In the genomic region with DNA sequence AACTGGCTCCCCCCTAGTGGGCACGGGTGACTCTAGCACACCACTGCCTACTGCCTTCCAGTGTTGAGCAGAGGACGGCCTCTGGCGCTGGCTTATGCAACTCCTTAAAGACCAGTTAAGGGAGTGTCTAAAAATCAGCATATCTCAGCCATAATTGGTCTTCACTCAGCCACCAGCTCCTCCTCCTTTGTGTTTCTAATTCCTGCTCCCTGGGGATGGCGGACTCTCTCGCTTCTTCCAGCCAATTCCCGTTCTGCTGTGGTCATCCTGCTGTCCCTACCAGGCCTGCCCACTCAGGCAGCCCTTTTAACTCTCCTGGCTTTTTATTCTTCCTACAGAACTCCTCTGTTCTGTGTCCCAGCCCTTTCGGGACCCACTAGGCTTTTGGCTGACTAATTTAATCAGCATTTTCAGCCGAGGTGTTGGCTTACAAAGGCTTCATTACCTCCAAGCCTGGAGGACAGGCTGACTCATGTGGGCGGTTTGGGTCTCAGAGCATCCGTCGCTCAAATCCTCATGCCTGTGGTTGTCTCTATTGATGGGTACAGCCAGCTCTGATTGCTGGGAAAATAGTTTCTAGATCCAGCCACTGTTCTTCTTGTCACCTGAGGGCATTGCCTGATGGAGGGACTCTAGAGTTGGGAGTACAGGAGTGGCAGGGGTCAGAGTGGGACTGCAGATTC, we compare ENCODE assay signal across 9 cellular contexts.
DNase-seq lines count a peak whose midpoint lies in the region; ATAC-seq and TF ChIP-seq lines count a peak whose summit lies in the region.
"Had no signal": no experiment of that assay in that cellular context is flagged by ENCODE, and none has a peak within 500 bp of the region (broad histone marks: within the 10 kb centered on the region; RNA-seq: fewer than 3 reads in every experiment).

No MANE protein-coding gene starts in this region.

- H3K4me2 ChIP-seq in HCT116 (ENCODE audit: low read length) = peak overlapping the region; percentile 73
- H3K4me2 ChIP-seq: KMS-11 had no signal

- H3K27me3 ChIP-seq in HCT116 (ENCODE audit: insufficient read depth, low read length) = no peaks in the 10 kb centered on the region
- H3K27me3 ChIP-seq in NT2/D1 (ENCODE audit: insufficient read depth, insufficient read length) = no peaks in the 10 kb centered on the region
- H3K27me3 ChIP-seq in psoas muscle (ENCODE audit: insufficient read depth in 3 of 3, low read length in 2 of 3) = no peaks in the 10 kb centered on the region

- TF ChIP-seq CTCF in HCT116 (IDR thresholded peaks at IDR 0.05 in 2 of 3, conservative IDR thresholded peaks at IDR 0.05 in 1 of 3; ENCODE audit: borderline replicate concordance in 1 of 3, insufficient read depth in 1 of 3, low read depth in 2 of 3, low read length in 2 of 3) (peak in 1 of 3 experiments; percentile 65; a peak in 4 of 6 replicates), psoas muscle (IDR thresholded peaks at IDR 0.05) (no peak)

- TF ChIP-seq RAD21 in HCT116 (IDR thresholded peaks at IDR 0.05; ENCODE audit: low read depth) = peak; percentile 60

- no TSS peak for BruUV-seq in HCT116 (replicated peaks; lab: Mats Ljungman, UMichigan)

- peak; percentile 98 for ATAC-seq in HCT116
- peak; percentile 74 to 84 (median 82) for ATAC-seq in psoas muscle
- no peak for ATAC-seq in HG02642 (IDR thresholded peaks at IDR 0.05; ENCODE audit: poor library complexity, unreplicated experiment)
- ATAC-seq in HG03159 (IDR thresholded peaks at IDR 0.05; ENCODE audit: unreplicated experiment) = no peak

- no peak for TF ChIP-seq POLR2A in HCT116 (IDR thresholded peaks at IDR 0.05; ENCODE audit: borderline replicate concordance, extremely low read depth, insufficient read depth, insufficient read length)

- H3K36me3 ChIP-seq in HCT116 (ENCODE audit: control insufficient read depth in 1 of 2, insufficient read depth in 2 of 2, low read length in 2 of 2) = no peaks in the 10 kb centered on the region
- no peaks in the 10 kb centered on the region for H3K36me3 ChIP-seq in NT2/D1 (ENCODE audit: insufficient read depth, insufficient read length, low read length)
- no peaks in the 10 kb centered on the region for H3K36me3 ChIP-seq in psoas muscle (ENCODE audit: insufficient read depth in 1 of 2, low read depth in 1 of 2)

- H3K79me2 ChIP-seq in HCT116 (ENCODE audit: insufficient read depth, low read length) = no peaks in the 10 kb centered on the region

- H3K9me3 ChIP-seq in HCT116 (ENCODE audit: control insufficient read depth in 1 of 2, insufficient read depth in 1 of 2, low read depth in 1 of 2, low read length in 2 of 2) (no peaks in the 10 kb centered on the region), NT2/D1 (ENCODE audit: insufficient read depth, low read length) (peaks cover 22% of the 10 kb centered on the region; the same call in 1 of the 2 replicates), psoas muscle (no peaks in the 10 kb centered on the region)

- H3K9me2 ChIP-seq in HCT116 (ENCODE audit: insufficient read depth) = no peaks in the 10 kb centered on the region

- CTCF ChIA-PET in HCT116 (lab: Charles Lee) = interaction anchor here (0.6 to 1.4 kb wide), 6 partner anchors 9 to 551 kb away, joined by 3 to 5 read pairs (median 3); no protein-coding TSS in a partner anchor

- H3K4me3 ChIP-seq in HCT116 (replicated peaks in 1 of 2; ENCODE audit: low read depth in 1 of 2, low read length in 2 of 2) = peak overlapping the region; percentile 18 to 42
- no peak overlapping the region for H3K4me3 ChIP-seq in NT2/D1 (ENCODE audit: insufficient read length, low read depth)
- no peak overlapping the region for H3K4me3 ChIP-seq in psoas muscle

- DNase-seq in HCT116 (ENCODE audit: low read depth, low spot score) (peak; percentile 85), NT2/D1 (ENCODE audit: low read depth, low spot score) (peak; percentile 72), fibroblast of gingiva (ENCODE audit: low read depth) (peak; percentile 68), psoas muscle (peak in 1 of 2 donors; percentile 16)
- no peak for DNase-seq in stimulated activated CD4-positive, alpha-beta T cell treated with anti-CD3 and anti-CD28 coated beads, Interleukin-2, amount 100 ng/mL, for 24 hours
- no peak for DNase-seq in activated CD8-positive, alpha-beta memory T cell treated with anti-CD3 and anti-CD28 coated beads, Interleukin-2, amount 50 U/mL, for 48 hours

- H2AFZ ChIP-seq in HCT116 (ENCODE audit: low read depth, low read length, poor library complexity, severe bottlenecking) = peak overlapping the region; percentile 94

- RAD21 ChIA-PET in HCT116 (lab: Charles Lee; ENCODE audit: low non-redundant PET in 1 of 2, low total read pairs in 2 of 2, uncharacterized antibody in 2 of 2, unreplicated experiment in 2 of 2) = no interaction called here

- WGBS in psoas muscle, 3 donors = 13 to 21% (median 13%) methylated on average over 11 of the region's 11 CpGs

- H3K27ac ChIP-seq in HCT116 (ENCODE audit: low read depth, low read length) (peak overlapping the region; percentile 31), psoas muscle (peak overlapping the region; percentile 63)
- H3K27ac ChIP-seq: KMS-11 had no signal

- intact Hi-C loops in HCT116 (cut with micrococcal nuclease) = no loop called here
- intact Hi-C loops in psoas muscle (cut with DNase I) = no loop called here

- H4K20me1 ChIP-seq in HCT116 (ENCODE audit: insufficient read depth) = no peaks in the 10 kb centered on the region

- H3K9ac ChIP-seq in HCT116 (ENCODE audit: low read length) (no peak overlapping the region), NT2/D1 (ENCODE audit: insufficient read length, low read depth) (peak overlapping the region; percentile 50)
- H3K9ac ChIP-seq: KMS-11 had no signal

- H3K4me1 ChIP-seq in HCT116 (ENCODE audit: control insufficient read depth in 1 of 2, insufficient read depth in 2 of 2, low read length in 2 of 2) (peaks cover 8 to 11% of the 10 kb centered on the region in 2 experiments), NT2/D1 (ENCODE audit: insufficient read depth, insufficient read length) (peaks cover 8% of the 10 kb centered on the region), psoas muscle (no peaks in the 10 kb centered on the region)

- POLR2A ChIA-PET in HCT116 (lab: Charles Lee) = interaction anchor here (0.6 to 0.9 kb wide), 2 partner anchors 15 to 155 kb away, joined by 3 to 5 read pairs; no protein-coding TSS in a partner anchor

TF ChIP-seq in HCT116, 20 proteins besides CTCF, POLR2A, EP300 and RAD21:
- peak; percentile 56; the same call in 1 of the 2 replicates for TF ChIP-seq CBX3 (IDR thresholded peaks at IDR 0.05; ENCODE audit: low read depth)
- TF ChIP-seq EZH2phosphoT487 (IDR thresholded peaks at IDR 0.05; ENCODE audit: borderline replicate concordance) = no peak
- peak; percentile 49; the same call in 1 of the 2 replicates for TF ChIP-seq POLR2AphosphoS5 (IDR thresholded peaks at IDR 0.05; ENCODE audit: low read depth, low read length)
- no peak for TF ChIP-seq YY1 (IDR thresholded peaks at IDR 0.05; ENCODE audit: extremely low read depth, insufficient replicate concordance, low read depth, low read length)
- TF ChIP-seq CEBPB (IDR thresholded peaks at IDR 0.05; ENCODE audit: low read depth) = peak; percentile 85
- no peak for TF ChIP-seq TCF7L2 (IDR thresholded peaks at IDR 0.05; ENCODE audit: borderline replicate concordance, extremely low read depth, insufficient read depth, insufficient read length)
- TF ChIP-seq EGR1 (IDR thresholded peaks at IDR 0.05; ENCODE audit: low read depth) = peak; percentile 66
- no peak; the same call in 1 of the 2 replicates for TF ChIP-seq SP1 (IDR thresholded peaks at IDR 0.05; ENCODE audit: low read depth)
- TF ChIP-seq JUND (IDR thresholded peaks at IDR 0.05) = no peak
- TF ChIP-seq ZNF274 (IDR thresholded peaks at IDR 0.05; ENCODE audit: low read depth, low read length) = no peak
- TF ChIP-seq EZH2 (IDR thresholded peaks at IDR 0.05) = no peak
- TF ChIP-seq, protein P1, sequence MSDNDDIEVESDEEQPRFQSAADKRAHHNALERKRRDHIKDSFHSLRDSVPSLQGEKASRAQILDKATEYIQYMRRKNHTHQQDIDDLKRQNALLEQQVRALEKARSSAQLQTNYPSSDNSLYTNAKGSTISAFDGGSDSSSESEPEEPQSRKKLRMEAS (IDR thresholded peaks at IDR 0.05) = 0 out of 2 replicates have a peak, but pooled peaks have one; percentile 23

Comparison
In these comparisons a context has a peak if more than half of its experiments do, and no peak if none do; other contexts are left out.
1. ATAC-seq: peak in HCT116 (single experiment) and psoas muscle (4 of 4); none in HG02642 (single experiment) and HG03159 (single experiment).
2. DNase-seq: peak in HCT116 (single experiment), NT2/D1 (single experiment) and fibroblast of gingiva (single experiment); none in stimulated activated CD4-positive, alpha-beta T cell treated with anti-CD3 and anti-CD28 coated beads, Interleukin-2, amount 100 ng/mL, for 24 hours (0 of 2) and activated CD8-positive, alpha-beta memory T cell treated with anti-CD3 and anti-CD28 coated beads, Interleukin-2, amount 50 U/mL, for 48 hours (single experiment).
3. H3K4me3 ChIP-seq: peak in HCT116 (2 of 2); none in NT2/D1 (single experiment) and psoas muscle (single experiment).